In genomic region chr20:25399038-25399430, GRCh38 we compare ENCODE assay signal across 8 cellular contexts. TPM values are rescaled to one million over a fixed set of nuclear protein-coding genes. Genes with fewer than 3 reads are reported as not detected.
A peak's percentile ranks its signal among the peaks of the same experiment; 100 is the strongest.
DNase-seq lines count a peak whose midpoint lies in the region; ATAC-seq and TF ChIP-seq lines count a peak whose summit lies in the region.

No MANE protein-coding gene starts in this region.

- H3K27ac Mint-ChIP-seq in MCF 10A (ENCODE audit: low read depth, unreplicated experiment) = no peak overlapping the region
- no peak overlapping the region for H3K27ac Mint-ChIP-seq in stimulated activated memory B cell treated with anti-CD40 and anti-IgM and Interleukin-4, amounts not matched to agents 10 μg/mL and 1 μg/mL and 100 μg/mL, for 72 hours

- H3K27me3 Mint-ChIP-seq in MCF 10A (ENCODE audit: insufficient read depth, unreplicated experiment) = no peaks in the 10 kb centered on the region
- H3K27me3 Mint-ChIP-seq in stimulated activated memory B cell treated with anti-CD40 and anti-IgM and Interleukin-4, amounts not matched to agents 10 μg/mL and 1 μg/mL and 100 μg/mL, for 72 hours = peaks cover 13% of the 10 kb centered on the region

- H3K36me3 Mint-ChIP-seq in MCF 10A (ENCODE audit: insufficient read depth, unreplicated experiment) = peaks cover 8% of the 10 kb centered on the region
- H3K36me3 Mint-ChIP-seq in stimulated activated memory B cell treated with anti-CD40 and anti-IgM and Interleukin-4, amounts not matched to agents 10 μg/mL and 1 μg/mL and 100 μg/mL, for 72 hours = peaks cover 6% of the 10 kb centered on the region

- POLR2A ChIA-PET in MCF 10A (lab: Yijun Ruan, JAX) = interaction anchor here (0.6 to 2.7 kb wide), 21 partner anchors 8 to 407 kb away, joined by 3 to 34 read pairs (median 4); partner anchors contain the start of genes APMAP, GINS1 and PYGB

- H3K9me3 Mint-ChIP-seq in MCF 10A (ENCODE audit: unreplicated experiment) = peaks cover 14% of the 10 kb centered on the region
- peaks cover 10% of the 10 kb centered on the region for H3K9me3 Mint-ChIP-seq in stimulated activated memory B cell treated with anti-CD40 and anti-IgM and Interleukin-4, amounts not matched to agents 10 μg/mL and 1 μg/mL and 100 μg/mL, for 72 hours

- H3K4me3 Mint-ChIP-seq in MCF 10A (ENCODE audit: unreplicated experiment) = no peak overlapping the region
- no peak overlapping the region for H3K4me3 Mint-ChIP-seq in stimulated activated memory B cell treated with anti-CD40 and anti-IgM and Interleukin-4, amounts not matched to agents 10 μg/mL and 1 μg/mL and 100 μg/mL, for 72 hours

- peak; percentile 64 for ATAC-seq in stimulated activated memory B cell treated with anti-CD40 and anti-IgM and Interleukin-4, amounts not matched to agents 10 μg/mL and 1 μg/mL and 100 μg/mL, for 72 hours
- no peak for ATAC-seq in HG02852 (IDR thresholded peaks at IDR 0.05; ENCODE audit: unreplicated experiment)

- no TSS peak for BruUV-seq in MCF 10A (replicated peaks; lab: Mats Ljungman, UMichigan)

- CTCF ChIA-PET in MCF 10A (lab: Yijun Ruan, JAX) = interaction anchor here (0.6 to 6.3 kb wide), 56 partner anchors 9 to 412 kb away, joined by 3 to 104 read pairs (median 4); partner anchors contain the start of gene GINS1

- TF ChIP-seq CTCF in GM12872 (IDR thresholded peaks at IDR 0.05; ENCODE audit: insufficient read depth, low read depth, low read length) (peak; percentile 57; the same call in 2 of the 3 replicates), MCF 10A (IDR thresholded peaks at IDR 0.05; ENCODE audit: unreplicated experiment) (peak; percentile 62)

- no peaks in the 10 kb centered on the region for H3K4me1 Mint-ChIP-seq in MCF 10A (ENCODE audit: insufficient read depth, unreplicated experiment)
- H3K4me1 Mint-ChIP-seq in stimulated activated memory B cell treated with anti-CD40 and anti-IgM and Interleukin-4, amounts not matched to agents 10 μg/mL and 1 μg/mL and 100 μg/mL, for 72 hours = peaks cover 11% of the 10 kb centered on the region

- intact Hi-C loops in MCF 10A (cut with micrococcal nuclease) = loop anchor here (1.0 to 5.0 kb wide), 6 partner anchors 62 to 405 kb away; no protein-coding TSS in a partner anchor

- DNase-seq in AG08395 (ENCODE audit: low spot score) (peak; percentile 76), KG1 (lab: John Stamatoyannopoulos, UW) (peak; percentile 42), NOMO-1 treated with dmso at 0.1 percent for 144 hours (lab: John Stamatoyannopoulos, UW; ENCODE audit: unreplicated experiment) (peak; percentile 9), MCF 10A (ENCODE audit: unreplicated experiment) (peak; percentile 76), islet precursor cell (peak; percentile 64)

RNA-seq across cellular contexts. Expression of gene ABHD12, which starts 8.4 kb away (rescaled TPM):
- total RNA-seq in MCF 10A (2022) = 18.6 TPM in 2 replicates

RNA-seq across cellular contexts. Expression of gene GINS1, which starts 8.4 kb away (rescaled TPM):
- total RNA-seq in MCF 10A (2022) = 5.2 and 6.0 TPM in 2 replicates

Comparison
In these comparisons a context has a peak if more than half of its experiments do, and no peak if none do; other contexts are left out.
1. DNase-seq: peak in every context shown above with its lines; median percentile 76 in AG08395; 76 in MCF 10A; 64 in islet precursor cell; 42 in KG1; 9 in NOMO-1 treated with dmso at 0.1 percent for 144 hours.